ENCODE assay signal across 1 cellular context in genomic region chr22:31490496-31490925, GRCh38.
TF ChIP-seq lines count a peak whose summit lies in the region.

No MANE protein-coding gene starts in this region.

TF ChIP-seq in GM23338, 12 proteins besides CTCF, POLR2A, EP300 and RAD21 (continued from another document):
- no peak for TF ChIP-seq ZNF462 (CRISPR knock-in tag; IDR thresholded peaks at IDR 0.05)
- TF ChIP-seq CREB1 (CRISPR knock-in tag; IDR thresholded peaks at IDR 0.05; ENCODE audit: low read depth) = no peak
